ENCODE assay signal across 4 cellular contexts in the genomic region with DNA sequence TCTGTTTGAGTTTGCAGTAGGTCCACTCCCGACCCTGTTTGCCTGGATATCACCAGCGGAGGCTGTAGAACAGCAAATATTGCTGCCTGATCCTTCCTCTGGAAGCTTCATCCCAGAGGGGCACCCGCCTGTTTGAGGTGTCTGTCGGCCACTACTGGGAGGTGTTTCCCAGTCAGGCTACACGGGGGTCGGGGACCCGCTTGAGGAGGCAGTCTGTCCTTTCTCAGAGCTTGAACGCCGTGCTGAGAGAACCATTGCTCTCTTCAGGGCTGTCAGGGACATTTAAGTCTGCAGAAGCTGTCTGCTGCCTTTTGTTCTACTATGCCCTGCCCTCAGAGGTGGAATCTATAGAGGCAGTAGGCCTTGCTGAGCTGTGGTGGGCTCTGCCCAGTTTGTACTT.
DNase-seq lines count a peak whose midpoint lies in the region; FAIRE-seq and TF ChIP-seq lines count a peak whose summit lies in the region.
"Not testable (repeated sequence)": the region's sequence is repeated elsewhere in the genome, so short reads cannot be mapped to it uniquely, and the experiment has no call there.

No MANE protein-coding gene starts in this region.

- not testable (repeated sequence) for H3K4me2 ChIP-seq in H1 (ENCODE audit: insufficient read depth in 1 of 2, low read depth in 2 of 2, low read length in 2 of 2)

- peaks cover 13% of the 10 kb centered on the region for H3K27me3 Mint-ChIP-seq in chondrocyte (ENCODE audit: low read depth)

- H3K27ac ChIP-seq in H1 (ENCODE audit: low read depth, low read length); kidney (ENCODE audit: low read depth in 2 of 2, low read length in 2 of 2): not testable (repeated sequence)

- H3K23me2 ChIP-seq in H1 (ENCODE audit: low read depth, low read length) = not testable (repeated sequence)

- H3K9ac ChIP-seq in H1 (replicated peaks in 1 of 4; ENCODE audit: extremely low read depth in 1 of 4, low read depth in 3 of 4, low read length in 3 of 4); kidney (ENCODE audit: low read length in 2 of 2): not testable (repeated sequence)

- H3K79me2 ChIP-seq in H1 (ENCODE audit: control insufficient read depth in 1 of 2, insufficient read depth in 2 of 2, low read length in 2 of 2) = not testable (repeated sequence)

- not testable (repeated sequence) for H3K27me3 ChIP-seq in H1 (replicated peaks in 1 of 4; ENCODE audit: control insufficient read depth in 3 of 4, extremely low read depth in 1 of 4, insufficient read depth in 3 of 4, low read length in 3 of 4)

- H2BK120ac ChIP-seq in H1 (replicated peaks; ENCODE audit: low read depth, low read length) = not testable (repeated sequence)

- CTCF ChIA-PET in H1 (lab: Charles Lee; ENCODE audit: partially characterized antibody) = not testable (repeated sequence)

- not testable (repeated sequence) for H3K36me3 ChIP-seq in H1 (ENCODE audit: control insufficient read depth in 2 of 4, insufficient read depth in 4 of 4, low read length in 3 of 4); kidney (ENCODE audit: control insufficient read depth in 1 of 2, insufficient read depth in 2 of 2, low read length in 2 of 2)

- H4K8ac ChIP-seq in H1 (ENCODE audit: extremely low read depth, insufficient read depth, low read length) = not testable (repeated sequence)

- not testable (repeated sequence) for H4K5ac ChIP-seq in H1 (ENCODE audit: insufficient read length, low read depth, low read length)

- not testable (repeated sequence) for TF ChIP-seq RAD21 in H1 (IDR thresholded peaks at IDR 0.05 in 1 of 2, conservative IDR thresholded peaks at IDR 0.05 in 1 of 2; ENCODE audit: low read depth in 2 of 2, low read length in 2 of 2)

- H3K56ac ChIP-seq in H1 (replicated peaks; ENCODE audit: insufficient read length, low read depth, low read length) = not testable (repeated sequence)

- not testable (repeated sequence) for H3K4me3 ChIP-seq in H1 (ENCODE audit: extremely low read depth in 1 of 4, insufficient read depth in 2 of 4, low read depth in 3 of 4, low read length in 4 of 4); kidney (ENCODE audit: low read length in 2 of 2)

- H2BK20ac ChIP-seq in H1 (ENCODE audit: low read length) = not testable (repeated sequence)

- not testable (repeated sequence) for H3K4ac ChIP-seq in H1 (replicated peaks; ENCODE audit: insufficient read length, low read depth, low read length)

- not testable (repeated sequence) for H3K9me3 ChIP-seq in H1 (ENCODE audit: insufficient read depth in 2 of 2, low read depth in 1 of 2, low read length in 1 of 2); kidney (ENCODE audit: control insufficient read depth in 1 of 2, low read length in 2 of 2)

- peaks cover 13% of the 10 kb centered on the region for H3K9me3 Mint-ChIP-seq in chondrocyte (ENCODE audit: low read depth)

- not testable (repeated sequence) for TF ChIP-seq EP300 in H1 (IDR thresholded peaks at IDR 0.05; ENCODE audit: borderline replicate concordance in 1 of 2, low read depth in 2 of 2, low read length in 2 of 2)

- 95% methylated on average over 9 of the region's 9 CpGs; no CpG with 5 or more reads in 1 of the 2 experiments for WGBS in H1 (ENCODE audit: extremely low coverage in 1 of 2, insufficient coverage in 1 of 2, insufficient read length in 1 of 2, insufficient replicate concordance in 2 of 2, low coverage in 1 of 2, low lambda C conversion rate in 2 of 2, missing lambda C conversion rate in 1 of 2), 2 experiments

- peak; percentile 57 for DNase-seq in chondrocyte (ENCODE audit: low spot score)
- DNase-seq in H1 (ENCODE audit: low read depth in 1 of 2, low spot score in 2 of 2) = not testable (repeated sequence)
- peak; percentile 37 for DNase-seq in kidney
- peak; percentile 79 for DNase-seq in posterior vena cava (ENCODE audit: low spot score)

- H3K36me3 Mint-ChIP-seq in chondrocyte (ENCODE audit: low read depth) = not testable (repeated sequence)

- not testable (repeated sequence) for H3K23ac ChIP-seq in H1 (ENCODE audit: insufficient read length)

- not testable (repeated sequence) for H2BK12ac ChIP-seq in H1 (ENCODE audit: low read depth, low read length)

- not testable (repeated sequence) for TF ChIP-seq CTCF in chondrocyte (IDR thresholded peaks at IDR 0.05); H1 (IDR thresholded peaks at IDR 0.05; ENCODE audit: control extremely low read depth in 1 of 3, insufficient read depth in 1 of 3, low read depth in 1 of 3, low read length in 3 of 3); kidney (IDR thresholded peaks at IDR 0.05; ENCODE audit: borderline replicate concordance, extremely low read depth, insufficient read depth)

- not testable (repeated sequence) for H3K27ac Mint-ChIP-seq in chondrocyte (ENCODE audit: unreplicated experiment)

- intact Hi-C loops in kidney (cut with DNase I); posterior vena cava (cut with DNase I): not testable (repeated sequence)

- not testable (repeated sequence) for H3K4me1 Mint-ChIP-seq in chondrocyte (ENCODE audit: low read depth)

- 0 out of 2 replicates have a peak overlapping the region, but pooled peaks have one; percentile 44 for H2AFZ ChIP-seq in H1 (ENCODE audit: low read length)

- H3K14ac ChIP-seq in H1 (ENCODE audit: insufficient read length) = not testable (repeated sequence)

- not testable (repeated sequence) for H2BK5ac ChIP-seq in H1 (ENCODE audit: low read depth, low read length)

- not testable (repeated sequence) for H4K20me1 ChIP-seq in H1 (replicated peaks in 1 of 2; ENCODE audit: control insufficient read depth in 1 of 2, insufficient read depth in 2 of 2, low read length in 2 of 2)

- not testable (repeated sequence) for H4K91ac ChIP-seq in H1 (replicated peaks; ENCODE audit: insufficient read length, low read length)

- not testable (repeated sequence) for FAIRE-seq in H1 (lab: Jason Lieb, UNC); kidney (lab: Jason Lieb, UNC)

- H3K4me3 Mint-ChIP-seq in chondrocyte (ENCODE audit: unreplicated experiment) = not testable (repeated sequence)

- H2AK5ac ChIP-seq in H1 (ENCODE audit: low read depth, low read length) = not testable (repeated sequence)

- H2BK15ac ChIP-seq in H1 (ENCODE audit: low read length) = not testable (repeated sequence)

- not testable (repeated sequence) for H3K4me1 ChIP-seq in H1 (replicated peaks in 1 of 4; ENCODE audit: control insufficient read depth in 3 of 4, insufficient read depth in 4 of 4, low read length in 3 of 4); kidney (ENCODE audit: control insufficient read depth in 1 of 2, insufficient read depth in 1 of 2, low read depth in 1 of 2, low read length in 2 of 2)

- not testable (repeated sequence) for H3K18ac ChIP-seq in H1 (ENCODE audit: extremely low read depth, low read length)

- POLR2A ChIA-PET in H1 (lab: Charles Lee; ENCODE audit: partially characterized antibody) = not testable (repeated sequence)

- H3K79me1 ChIP-seq in H1 (ENCODE audit: low read depth, low read length) = not testable (repeated sequence)

- not testable (repeated sequence) for TF ChIP-seq POLR2A in H1 (IDR thresholded peaks at IDR 0.05; ENCODE audit: control extremely low read depth in 1 of 2, low read depth in 2 of 2, low read length in 2 of 2)
